In genomic region chr14:73802431-73803188, GRCh38 we compare ENCODE assay signal across 12 cellular contexts. TPM values are rescaled to one million over a fixed set of nuclear protein-coding genes. Genes with fewer than 3 reads are reported as not detected.
DNase-seq lines count a peak whose midpoint lies in the region; ATAC-seq and TF ChIP-seq lines count a peak whose summit lies in the region.
"Had no signal": no experiment of that assay in that cellular context is flagged by ENCODE, and none has a peak within 500 bp of the region (broad histone marks: within the 10 kb centered on the region; RNA-seq: fewer than 3 reads in every experiment).

No MANE protein-coding gene starts in this region.

- no peak for TF ChIP-seq POLR2A in esophagus squamous epithelium (IDR thresholded peaks at IDR 0.05)
- no peak for TF ChIP-seq POLR2A in prostate gland (IDR thresholded peaks at IDR 0.05)

- H3K36me3 ChIP-seq in SK-N-SH (replicated peaks in 1 of 2; ENCODE audit: control insufficient read depth in 1 of 2, insufficient read depth in 2 of 2, low read length in 1 of 2) (no peaks in the 10 kb centered on the region), esophagus squamous epithelium (peaks cover 0 to 5% (median 0%) of the 10 kb centered on the region in 3 donors), prostate gland (no peaks in the 10 kb centered on the region)

- intact Hi-C loops in esophagus squamous epithelium (cut with DNase I), result no loop called here
- intact Hi-C loops in prostate gland (cut with DNase I), result no loop called here

- no peaks in the 10 kb centered on the region for H4K20me1 ChIP-seq in SK-N-SH (ENCODE audit: insufficient read depth)

- H3K27me3 ChIP-seq in SK-N-SH (ENCODE audit: insufficient read depth), result no peaks in the 10 kb centered on the region
- H3K27me3 ChIP-seq in esophagus squamous epithelium, result no peaks in the 10 kb centered on the region
- no peaks in the 10 kb centered on the region for H3K27me3 ChIP-seq in prostate gland (replicated peaks; ENCODE audit: insufficient read depth)

- CTCF ChIA-PET in SK-N-SH (lab: Yijun Ruan, JAX), result interaction anchor here (0.5 to 3.1 kb wide), 3 partner anchors 25 to 284 kb away, joined by 3 to 11 read pairs (median 4); no protein-coding TSS in a partner anchor

- H3F3A ChIP-seq in SK-N-SH (replicated peaks; ENCODE audit: insufficient read depth), result no peaks in the 10 kb centered on the region

- no peak for ATAC-seq in GM21515 (IDR thresholded peaks at IDR 0.05; ENCODE audit: unreplicated experiment)

- H3K9me3 ChIP-seq in SK-N-SH (no peaks in the 10 kb centered on the region), esophagus squamous epithelium (no peaks in the 10 kb centered on the region), prostate gland (no peaks in the 10 kb centered on the region)

- H3K27ac ChIP-seq in SK-N-SH (ENCODE audit: low read depth in 2 of 2, low read length in 1 of 2) (no peak overlapping the region), esophagus squamous epithelium (peak overlapping the region; percentile 84 to 92 (median 90)), prostate gland (peak overlapping the region; percentile 55 to 61)

- POLR2A ChIA-PET in SK-N-SH (lab: Yijun Ruan, JAX), result no interaction called here

- 90% methylated on average over 10 of the region's 10 CpGs for WGBS in SK-N-SH (ENCODE audit: low lambda C conversion rate)
- 30 to 46% methylated on average over 3 to 8 of the region's 10 CpGs for WGBS in esophagus squamous epithelium, 2 donors
- 52% methylated on average over 10 of the region's 10 CpGs for WGBS in prostate gland

- no peaks in the 10 kb centered on the region for H3K79me2 ChIP-seq in SK-N-SH (ENCODE audit: insufficient read depth)

- no peak for TF ChIP-seq EP300 in SK-N-SH (IDR thresholded peaks at IDR 0.05; ENCODE audit: borderline replicate concordance in 1 of 2, low read depth in 1 of 2, low read length in 1 of 2)

- H3K4me2 ChIP-seq in SK-N-SH, result no peak overlapping the region

- DNase-seq in HT-29 (ENCODE audit: low spot score) (peak; percentile 44), SK-N-SH (no peak), esophagus squamous epithelium (lab: John Stamatoyannopoulos, UW) (no peak), prostate gland (ENCODE audit: low spot score) (peak; percentile 68), GM19238 (ENCODE audit: insufficient read length, low spot score) (no peak), DMS53 (lab: John Stamatoyannopoulos, UW) (no peak)
- no peak for DNase-seq in stimulated activated CD4-positive, alpha-beta T cell treated with anti-CD3 and anti-CD28 coated beads, Interleukin-1b, Interleukin-23, amount 100 ng/mL, for 48 hours
- DNase-seq: activated T-cell treated with anti-CD3 and anti-CD28 coated beads for 4 hours; effector CD8-positive, alpha-beta T cell; hippocampal formation; midbrain had no signal

- H3K4me3 ChIP-seq in SK-N-SH (ENCODE audit: low read depth in 2 of 2, low read length in 1 of 2) (no peak overlapping the region), esophagus squamous epithelium (no peak overlapping the region), prostate gland (no peak overlapping the region)

- no peak for TF ChIP-seq CTCF in SK-N-SH (IDR thresholded peaks at IDR 0.05)
- no peak for TF ChIP-seq CTCF in esophagus squamous epithelium (IDR thresholded peaks at IDR 0.05)
- TF ChIP-seq CTCF in prostate gland (IDR thresholded peaks at IDR 0.05), result no peak

- H3K4me1 ChIP-seq in SK-N-SH (ENCODE audit: control insufficient read depth in 1 of 2, insufficient read depth in 2 of 2, low read depth in 1 of 2, low read length in 1 of 2) (no peaks in the 10 kb centered on the region), esophagus squamous epithelium (peaks cover 5 to 67% (median 18%) of the 10 kb centered on the region in 3 donors), prostate gland (replicated peaks) (no peaks in the 10 kb centered on the region)

- H3K9me2 ChIP-seq in SK-N-SH, result no peaks in the 10 kb centered on the region

- H3K9ac ChIP-seq in SK-N-SH, result no peak overlapping the region

- peak overlapping the region; percentile 11; the same call in 1 of the 2 replicates for H2AFZ ChIP-seq in SK-N-SH (ENCODE audit: low read depth)

- TF ChIP-seq RAD21 in SK-N-SH (IDR thresholded peaks at IDR 0.05; ENCODE audit: low read length), result no peak

TF ChIP-seq in SK-N-SH, 30 proteins besides CTCF, POLR2A, EP300 and RAD21:
- TF ChIP-seq MXI1 (IDR thresholded peaks at IDR 0.05; ENCODE audit: low read depth, low read length) (no peak), RFX5 (IDR thresholded peaks at IDR 0.05; ENCODE audit: low read length) (no peak), GABPA (IDR thresholded peaks at IDR 0.05; ENCODE audit: low read depth) (no peak), TEAD4 (IDR thresholded peaks at IDR 0.05; ENCODE audit: borderline replicate concordance, insufficient read depth) (no peak), MEF2A (IDR thresholded peaks at IDR 0.05; ENCODE audit: borderline replicate concordance, low read depth) (no peak), FOXM1 (IDR thresholded peaks at IDR 0.05; ENCODE audit: low read depth) (no peak), RCOR1 (IDR thresholded peaks at IDR 0.05; ENCODE audit: low read length) (no peak), CHD2 (IDR thresholded peaks at IDR 0.05; ENCODE audit: low read length, partially characterized antibody) (no peak), ZBTB33 (IDR thresholded peaks at IDR 0.05; ENCODE audit: borderline replicate concordance, low read depth) (no peak), ELF1 (IDR thresholded peaks at IDR 0.05) (no peak), NFIC (IDR thresholded peaks at IDR 0.05; ENCODE audit: borderline replicate concordance) (no peak), RXRA (IDR thresholded peaks at IDR 0.05; ENCODE audit: borderline replicate concordance, low read depth) (no peak), TCF12 (IDR thresholded peaks at IDR 0.05) (no peak), USF2 (IDR thresholded peaks at IDR 0.05; ENCODE audit: borderline replicate concordance, low read depth, low read length) (no peak), TAF1 (IDR thresholded peaks at IDR 0.05; ENCODE audit: borderline replicate concordance, low read depth, low read length) (no peak), SIN3A (IDR thresholded peaks at IDR 0.05; ENCODE audit: borderline replicate concordance, low read depth, low read length) (no peak), YY1 (IDR thresholded peaks at IDR 0.05; ENCODE audit: low read depth) (no peak)
- TF ChIP-seq, protein P1, sequence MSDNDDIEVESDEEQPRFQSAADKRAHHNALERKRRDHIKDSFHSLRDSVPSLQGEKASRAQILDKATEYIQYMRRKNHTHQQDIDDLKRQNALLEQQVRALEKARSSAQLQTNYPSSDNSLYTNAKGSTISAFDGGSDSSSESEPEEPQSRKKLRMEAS (IDR thresholded peaks at IDR 0.05; ENCODE audit: low read depth), result no peak
- TF ChIP-seq, protein P2, sequence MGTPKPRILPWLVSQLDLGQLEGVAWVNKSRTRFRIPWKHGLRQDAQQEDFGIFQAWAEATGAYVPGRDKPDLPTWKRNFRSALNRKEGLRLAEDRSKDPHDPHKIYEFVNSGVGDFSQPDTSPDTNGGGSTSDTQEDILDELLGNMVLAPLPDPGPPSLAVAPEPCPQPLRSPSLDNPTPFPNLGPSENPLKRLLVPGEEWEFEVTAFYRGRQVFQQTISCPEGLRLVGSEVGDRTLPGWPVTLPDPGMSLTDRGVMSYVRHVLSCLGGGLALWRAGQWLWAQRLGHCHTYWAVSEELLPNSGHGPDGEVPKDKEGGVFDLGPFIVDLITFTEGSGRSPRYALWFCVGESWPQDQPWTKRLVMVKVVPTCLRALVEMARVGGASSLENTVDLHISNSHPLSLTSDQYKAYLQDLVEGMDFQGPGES (IDR thresholded peaks at IDR 0.05; ENCODE audit: low read depth, low read length), result no peak

RNA-seq across cellular contexts. Expression of gene PTGR2, which starts 49.0 kb away (rescaled TPM):
- total RNA-seq in HT-29 (2014; rRNA removed; shearing (Covaris generic)), result 2.5 and 4.2 TPM in 2 replicates
- polyA plus RNA-seq in SK-N-SH (2012; rRNA removed), result 7.1 and 9.7 TPM in 2 replicates
- 11.5 and 14.8 TPM in 2 replicates for polyA plus RNA-seq in SK-N-SH (2012; cell fraction: cytosol; rRNA removed)
- polyA plus RNA-seq in SK-N-SH (2012; cell fraction: nucleus; rRNA removed), result 5.1 and 11.6 TPM in 2 replicates
- total RNA-seq in esophagus squamous epithelium (10 to 100 TPM in 1 of 4 donors, 1 to 10 TPM in 3; 1.8 to 10.7 (median 6.2) TPM), prostate gland (10 to 100 TPM; 10.7 to 13.6 TPM)

Comparison
In these comparisons a context has a peak if more than half of its experiments do, and no peak if none do; other contexts are left out.
1. DNase-seq: peak in HT-29 (single experiment) and prostate gland (single experiment); none in SK-N-SH (single experiment), esophagus squamous epithelium (single experiment), stimulated activated CD4-positive, alpha-beta T cell treated with anti-CD3 and anti-CD28 coated beads, Interleukin-1b, Interleukin-23, amount 100 ng/mL, for 48 hours (single experiment), GM19238 (single experiment) and DMS53 (single experiment).
2. H3K27ac ChIP-seq: peak in esophagus squamous epithelium (4 of 4) and prostate gland (2 of 2); none in SK-N-SH (0 of 2).